Comparison of ENCODE assay signal across 25 cellular contexts in the genomic region with DNA sequence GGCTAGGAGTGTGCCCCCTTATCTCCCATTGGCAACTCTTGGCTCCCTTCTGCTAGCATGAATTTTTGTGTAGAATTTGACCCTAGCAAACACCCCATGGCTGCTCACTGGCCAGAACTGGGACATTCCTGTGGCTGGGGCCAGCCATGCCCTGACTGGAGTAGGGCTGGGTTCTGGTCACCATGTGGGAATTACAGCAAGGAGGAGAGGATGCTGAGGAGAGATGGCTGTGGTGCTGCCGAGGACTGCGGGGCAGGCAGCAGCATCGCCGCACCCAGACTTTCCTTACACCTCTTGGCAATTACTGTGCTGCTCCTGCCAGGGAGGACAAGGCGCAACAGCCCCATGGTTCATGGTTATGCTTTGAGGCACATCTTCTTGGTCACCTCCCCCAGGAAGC. TPM values are rescaled to one million over a fixed set of nuclear protein-coding genes. Genes with fewer than 3 reads are reported as not detected.
DNase-seq lines count a peak whose midpoint lies in the region; ATAC-seq and TF ChIP-seq lines count a peak whose summit lies in the region.
"Had no signal": no experiment of that assay in that cellular context is flagged by ENCODE, and none has a peak within 500 bp of the region (broad histone marks: within the 10 kb centered on the region; RNA-seq: fewer than 3 reads in every experiment).

No MANE protein-coding gene starts in this region.

- no peaks in the 10 kb centered on the region for H3K9me3 ChIP-seq in upper lobe of right lung
- H3K9me3 ChIP-seq: BLaER1, Peyer's patch, SJCRH30 had no signal

- intact Hi-C loops in upper lobe of right lung (cut with DNase I) = no loop called here

- H3K27me3 ChIP-seq in upper lobe of right lung = no peaks in the 10 kb centered on the region
- H3K27me3 ChIP-seq: Peyer's patch had no signal

- no peak overlapping the region for H3K27ac ChIP-seq in upper lobe of right lung
- H3K27ac ChIP-seq: 22Rv1, BLaER1, Peyer's patch, SJCRH30 had no signal

- no peak overlapping the region for H3K4me3 ChIP-seq in upper lobe of right lung
- H3K4me3 ChIP-seq: BLaER1, Peyer's patch, SJCRH30 had no signal

- no peaks in the 10 kb centered on the region for H3K36me3 ChIP-seq in upper lobe of right lung
- H3K36me3 ChIP-seq: BLaER1, Peyer's patch, SJCRH30 had no signal

- in situ Hi-C loops in ACHN (cut with HindIII; ENCODE audit: low pct_ligation_motif_present, low pct_unique_long_range_greater_than_20kb, low sequenced_read_pairs) = no loop called here

- ATAC-seq in upper lobe of right lung = no peak
- no peak for ATAC-seq in HG03097 (IDR thresholded peaks at IDR 0.05; ENCODE audit: low FRiP score, unreplicated experiment)
- ATAC-seq in GM19023 (IDR thresholded peaks at IDR 0.05; ENCODE audit: unreplicated experiment) = no peak
- ATAC-seq: HCT116 had no signal

- H3K4me1 ChIP-seq in upper lobe of right lung = no peaks in the 10 kb centered on the region
- H3K4me1 ChIP-seq: Peyer's patch, SJCRH30 had no signal

- no peak for TF ChIP-seq CTCF in upper lobe of right lung (IDR thresholded peaks at IDR 0.05)

- DNase-seq in activated effector memory CD4-positive, alpha-beta T cell treated with anti-CD3 and anti-CD28 coated beads, Interleukin-2, amount 50 U/mL, for 16 hours = peak; percentile 52
- no peak for DNase-seq in activated effector memory CD4-positive, alpha-beta T cell treated with Interleukin-2 at 50 U/mL for 16 hours
- DNase-seq in astrocyte of the hippocampus (ENCODE audit: low read depth, low spot score) (peak; percentile 64), myocyte (ENCODE audit: low read depth) (peak; percentile 38), upper lobe of right lung (peak; percentile 31), ACHN (no peak)
- DNase-seq: CD4-positive, alpha-beta T cell; COR-L47; DMS 273 treated with DMSO at 0.1 percent for 48 hours; DMS79 treated with DMSO at 0.1 percent for 48 hours; GOT3; NCI-H1105; NCI-H146; NCI-H2029; NCI-H2171; NCI-H524 treated with DMSO at 0.1 percent for 48 hours; SJCRH30 had no signal

RNA-seq across cellular contexts. Expression of a gene that starts 12.7 kb away (rescaled TPM):
- total RNA-seq in myocyte (0.16 and 0.73 TPM in 2 replicates), upper lobe of right lung (0.17 TPM)
- 0.03 TPM for polyA plus RNA-seq in myocyte (2012)
- total RNA-seq: CD4-positive, alpha-beta T cell; OCI-LY7 had no signal
- polyA plus RNA-seq: IgD-negative memory B cell had no signal

Comparison
In these comparisons a context has a peak if more than half of its experiments do, and no peak if none do; other contexts are left out.
1. DNase-seq: peak in activated effector memory CD4-positive, alpha-beta T cell treated with anti-CD3 and anti-CD28 coated beads, Interleukin-2, amount 50 U/mL, for 16 hours (single experiment), astrocyte of the hippocampus (single experiment), myocyte (single experiment) and upper lobe of right lung (single experiment); none in activated effector memory CD4-positive, alpha-beta T cell treated with Interleukin-2 at 50 U/mL for 16 hours (single experiment) and ACHN (single experiment).